ENCODE assay signal across 36 cellular contexts in the genomic region with DNA sequence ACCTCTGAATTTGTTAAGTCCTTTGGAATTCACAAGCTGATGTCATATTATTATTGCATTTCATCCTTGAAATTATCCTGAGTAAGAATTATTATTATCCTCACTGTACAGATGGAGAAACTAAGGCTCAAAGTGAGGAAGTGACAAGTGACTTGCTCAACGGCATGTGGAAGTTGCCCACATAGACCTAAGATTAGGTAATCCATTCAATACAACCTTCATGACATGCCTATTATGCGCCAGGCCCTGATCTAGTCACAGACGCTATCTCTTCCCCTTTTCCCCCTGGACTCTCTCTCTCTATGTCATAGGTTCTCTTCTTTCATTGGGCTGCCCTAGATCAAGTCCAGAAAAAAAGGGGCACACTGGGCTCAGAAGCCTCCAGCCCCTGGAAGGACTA.
"Had no signal": no experiment of that assay in that cellular context is flagged by ENCODE, and none has a peak within 500 bp of the region (broad histone marks: within the 10 kb centered on the region; RNA-seq: fewer than 3 reads in every experiment).

No MANE protein-coding gene starts in this region.

- H3K4me1 ChIP-seq: body of pancreas, breast epithelium, SJCRH30 had no signal

- DNase-seq: activated CD4-positive, alpha-beta memory T cell treated with anti-CD3 and anti-CD28 coated beads, Interleukin-2, amount 10 ng/mL, durations not matched to agents 7 days and 5 days; activated CD4-positive, alpha-beta T cell treated with anti-CD3 and anti-CD28 coated beads for 1 hour; activated CD4-positive, alpha-beta T cell treated with anti-CD3 and anti-CD28 coated beads for 48 hours; activated CD4-positive, CD25-positive, alpha-beta regulatory T cell; activated CD8-positive, alpha-beta memory T cell treated with anti-CD3 and anti-CD28 coated beads for 24 hours; activated CD8-positive, alpha-beta memory T cell treated with anti-CD3 and anti-CD28 coated beads, Interleukin-2, amount 10 ng/mL, durations not matched to agents 7 days and 5 days; activated CD8-positive, alpha-beta memory T cell treated with anti-CD3 and anti-CD28 coated beads, Interleukin-2, amount 50 U/mL, for 48 hours; activated effector memory CD4-positive, alpha-beta T cell treated with anti-CD3 and anti-CD28 coated beads, Interleukin-2, amount 50 U/mL, for 16 hours; activated naive CD4-positive, alpha-beta T cell treated with Interleukin-2 at 50 U/mL for 16 hours; activated naive CD8-positive, alpha-beta T cell treated with anti-CD3 and anti-CD28 coated beads, Interleukin-2, amount 10 ng/mL, durations not matched to agents 7 days and 5 days; activated T-cell treated with anti-CD3 and anti-CD28 coated beads, Interleukin-2, amount 50 U/mL, for 48 hours; body of pancreas; MM.1S; NCI-H1092 treated with DMSO at 0.1 percent for 48 hours; NCI-H1417 treated with DMSO at 0.1 percent for 48 hours; NCI-H187 treated with DMSO at 0.1 percent for 48 hours; NCI-H2081; NCI-H2171 treated with DMSO at 0.1 percent for 48 hours; NCI-H2227 treated with DMSO at 0.1 percent for 48 hours; NCI-H446; NCI-H510A treated with DMSO at 0.1 percent for 48 hours; NCI-H526 treated with DMSO at 0.1 percent for 48 hours; PC-9; SJCRH30; SW 1271; T-helper 1 cell; T-helper 2 cell; T-helper 9 cell; WERI-Rb-1 had no signal

- H2AFZ ChIP-seq: PC-9 had no signal

- FAIRE-seq: astrocyte, RCC 7860 had no signal

- H3K4me2 ChIP-seq: KMS-11, PC-9 had no signal

- H3K9ac ChIP-seq: KMS-11 had no signal

- H3K27me3 ChIP-seq: body of pancreas, breast epithelium, SJCRH30 had no signal

- H3K27ac ChIP-seq: body of pancreas, breast epithelium, coronary artery, KMS-11, PC-9, RWPE1, SJCRH30, SK-N-MC, WERI-Rb-1 had no signal

- H3K4me3 ChIP-seq: body of pancreas, breast epithelium, coronary artery, PC-9, SJCRH30, SK-N-MC had no signal

- H3K36me3 ChIP-seq: breast epithelium, SJCRH30, WERI-Rb-1 had no signal

- H3K9me3 ChIP-seq: body of pancreas, breast epithelium, SJCRH30 had no signal
